Comparison of ENCODE assay signal across 1 cellular context in the genomic region with DNA sequence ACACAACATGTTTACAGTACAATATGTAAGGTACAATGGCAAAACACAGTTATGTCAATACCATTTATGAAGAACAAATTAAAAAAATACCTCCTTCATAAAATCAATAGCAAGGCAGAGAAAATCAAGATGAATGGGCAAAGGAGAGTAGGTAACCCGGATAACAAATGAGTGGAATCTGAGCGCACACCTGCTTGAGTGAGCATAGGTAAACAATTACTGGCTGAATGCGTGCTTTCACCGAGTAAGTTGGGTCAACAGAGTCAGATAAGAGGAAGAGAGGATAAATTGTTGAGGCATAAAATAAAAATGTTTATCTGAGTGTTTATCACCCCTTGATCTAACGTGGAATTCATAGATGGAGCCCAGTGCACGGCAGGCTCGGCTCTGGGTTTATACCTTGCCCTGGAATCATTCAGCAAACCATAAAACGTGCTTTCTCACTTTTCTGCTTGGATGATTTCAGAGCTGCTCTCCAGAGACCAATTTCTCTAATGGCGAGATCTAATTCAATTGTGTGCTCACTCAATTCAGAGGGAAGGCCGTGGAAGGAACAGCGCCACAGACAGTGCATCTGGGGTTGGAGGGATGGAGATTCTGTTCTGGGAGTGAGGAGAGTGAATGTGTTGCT.
TF ChIP-seq lines count a peak whose summit lies in the region.

No MANE protein-coding gene starts in this region.

TF ChIP-seq in H1, 55 proteins besides CTCF, POLR2A, EP300 and RAD21:
- TF ChIP-seq SP4 (IDR thresholded peaks at IDR 0.05; ENCODE audit: low read length) (no peak), CHD7 (IDR thresholded peaks at IDR 0.05; ENCODE audit: insufficient replicate concordance, low read length) (no peak), NANOG (IDR thresholded peaks at IDR 0.05; ENCODE audit: insufficient read depth, low read depth, low read length, poor library complexity, severe bottlenecking) (no peak), TCF12 (IDR thresholded peaks at IDR 0.05; ENCODE audit: low read depth, low read length) (no peak), EGR1 (IDR thresholded peaks at IDR 0.05; ENCODE audit: borderline replicate concordance, low read depth, low read length) (no peak), ZNF274 (IDR thresholded peaks at IDR 0.05; ENCODE audit: borderline replicate concordance, extremely low read depth, low read length) (no peak), USF2 (IDR thresholded peaks at IDR 0.05; ENCODE audit: low read length) (no peak), BRCA1 (IDR thresholded peaks at IDR 0.05; ENCODE audit: low read depth, low read length) (no peak), ASH2L (IDR thresholded peaks at IDR 0.05; ENCODE audit: low read length) (no peak), E2F6 (IDR thresholded peaks at IDR 0.05) (no peak), NRF1 (IDR thresholded peaks at IDR 0.05; ENCODE audit: low read depth, low read length) (no peak), RBBP5 (IDR thresholded peaks at IDR 0.05; ENCODE audit: borderline replicate concordance, low read depth, low read length) (no peak), CREB1 (IDR thresholded peaks at IDR 0.05) (no peak), SAP30 (IDR thresholded peaks at IDR 0.05; ENCODE audit: insufficient read depth, insufficient replicate concordance, low read length) (no peak)
